Comparison of ENCODE assay signal across 11 cellular contexts in genomic region chr10:130686680-130687300, GRCh38.
DNase-seq lines count a peak whose midpoint lies in the region; ATAC-seq and TF ChIP-seq lines count a peak whose summit lies in the region.
"Had no signal": no experiment of that assay in that cellular context is flagged by ENCODE, and none has a peak within 500 bp of the region (broad histone marks: within the 10 kb centered on the region; RNA-seq: fewer than 3 reads in every experiment).

No MANE protein-coding gene starts in this region.

- H3K27ac ChIP-seq in adrenal gland (no peak overlapping the region), mesendoderm (ENCODE audit: low read depth, low read length) (no peak overlapping the region)
- H3K27ac ChIP-seq in CD8-positive, alpha-beta memory T cell (ENCODE audit: low read depth, low read length): no peak overlapping the region
- H3K27ac ChIP-seq: spleen had no signal

- TF ChIP-seq CTCF in adrenal gland (IDR thresholded peaks at IDR 0.05): peak; percentile 23 to 62 (median 56)

- no peak overlapping the region for H3K23ac ChIP-seq in mesendoderm (ENCODE audit: low read length)

- peaks cover 0 to 10% (median 6%) of the 10 kb centered on the region in 5 donors for H3K9me3 Mint-ChIP-seq in CD8-positive, alpha-beta memory T cell

- H2BK120ac ChIP-seq in mesendoderm (ENCODE audit: low read depth, low read length): no peak overlapping the region

- H3K79me1 ChIP-seq in mesendoderm (ENCODE audit: low read length): no peaks in the 10 kb centered on the region

- peak; percentile 11 for DNase-seq in DMS153 (lab: John Stamatoyannopoulos, UW)
- DNase-seq in M059J (ENCODE audit: low read depth): peak; percentile 2
- DNase-seq in adrenal gland: peak in 6 of 7 donors; percentile 18 to 66 (median 32)
- peak; percentile 80 for DNase-seq in mesendoderm
- no peak for DNase-seq in activated CD4-positive, alpha-beta T cell treated with anti-CD3 and anti-CD28 coated beads, Interleukin-2, amount 50 U/mL, for 4 hours
- DNase-seq in CD8-positive, alpha-beta memory T cell: no peak
- DNase-seq: Right ventricle myocardium superior, spleen had no signal

- H3K4me3 Mint-ChIP-seq in CD8-positive, alpha-beta memory T cell: no peak overlapping the region
- H3K4me3 Mint-ChIP-seq: stimulated activated naive CD8-positive, alpha-beta T cell treated with anti-CD3 and anti-CD28 coated beads, Interleukin-15, Interleukin-2, amounts not matched to agents 100 ng/mL and 50 ng/mL, for 24 hours had no signal

- no peaks in the 10 kb centered on the region for H3K27me3 Mint-ChIP-seq in CD8-positive, alpha-beta memory T cell
- H3K27me3 Mint-ChIP-seq: stimulated activated naive CD8-positive, alpha-beta T cell treated with anti-CD3 and anti-CD28 coated beads, Interleukin-15, Interleukin-2, amounts not matched to agents 100 ng/mL and 50 ng/mL, for 24 hours had no signal

- H3K27me3 ChIP-seq in adrenal gland (no peaks in the 10 kb centered on the region), mesendoderm (ENCODE audit: insufficient read depth, low read length, poor library complexity) (no peaks in the 10 kb centered on the region)
- H3K27me3 ChIP-seq in CD8-positive, alpha-beta memory T cell (ENCODE audit: insufficient read depth, low read length, poor library complexity, severe bottlenecking): no peaks in the 10 kb centered on the region
- H3K27me3 ChIP-seq: spleen had no signal

- no peak overlapping the region for H3K56ac ChIP-seq in mesendoderm (ENCODE audit: low read length)

- H3K4me3 ChIP-seq in adrenal gland (no peak overlapping the region), mesendoderm (ENCODE audit: low read length) (no peak overlapping the region)
- H3K4me3 ChIP-seq in CD8-positive, alpha-beta memory T cell (ENCODE audit: low read length): no peak overlapping the region
- H3K4me3 ChIP-seq: spleen had no signal

- no peak overlapping the region for H3K4ac ChIP-seq in mesendoderm (ENCODE audit: low read depth, low read length)

- H2BK15ac ChIP-seq in mesendoderm (replicated peaks; ENCODE audit: low read depth): no peak overlapping the region

- no peak overlapping the region for H3K9ac ChIP-seq in mesendoderm (ENCODE audit: low read length)

- H3K36me3 ChIP-seq in adrenal gland (replicated peaks in 1 of 2) (no peaks in the 10 kb centered on the region), mesendoderm (ENCODE audit: control insufficient read depth, insufficient read depth, low read length) (no peaks in the 10 kb centered on the region)
- H3K36me3 ChIP-seq in CD8-positive, alpha-beta memory T cell (ENCODE audit: insufficient read depth, low read length): no peaks in the 10 kb centered on the region
- H3K36me3 ChIP-seq: spleen had no signal

- CTCF ChIA-PET in CD8-positive, alpha-beta memory T cell (lab: Charles Lee): no interaction called here

- H2AK5ac ChIP-seq in mesendoderm (ENCODE audit: low read length): no peak overlapping the region

- H3K79me2 ChIP-seq in mesendoderm (ENCODE audit: control insufficient read depth, insufficient read depth, low read length): no peaks in the 10 kb centered on the region

- WGBS in adrenal gland, 4 donors: 20 to 37% (median 28%) methylated on average over 6 of the region's 6 CpGs
- WGBS in mesendoderm (ENCODE audit: extremely low coverage, insufficient coverage, low lambda C conversion rate): no CpG with 5 or more reads among the region's 6 CpGs

- no peaks in the 10 kb centered on the region for H3K4me1 Mint-ChIP-seq in CD8-positive, alpha-beta memory T cell

- H3K27ac Mint-ChIP-seq in CD8-positive, alpha-beta memory T cell: no peak overlapping the region
- H3K27ac Mint-ChIP-seq: stimulated activated naive CD8-positive, alpha-beta T cell treated with anti-CD3 and anti-CD28 coated beads, Interleukin-15, Interleukin-2, amounts not matched to agents 100 ng/mL and 50 ng/mL, for 24 hours had no signal

- H4K5ac ChIP-seq in mesendoderm (ENCODE audit: low read length): no peak overlapping the region

- TF ChIP-seq POLR2A in adrenal gland (IDR thresholded peaks at IDR 0.05): no peak

- ATAC-seq in GM21737 (IDR thresholded peaks at IDR 0.05; ENCODE audit: unreplicated experiment) (no peak), GM19023 (IDR thresholded peaks at IDR 0.05; ENCODE audit: unreplicated experiment) (no peak)

- H3K36me3 Mint-ChIP-seq in CD8-positive, alpha-beta memory T cell: no peaks in the 10 kb centered on the region

- H3K4me1 ChIP-seq in adrenal gland (replicated peaks in 1 of 2): no peaks in the 10 kb centered on the region
- H3K4me1 ChIP-seq in mesendoderm (ENCODE audit: control insufficient read depth, low read depth, low read length): no peaks in the 10 kb centered on the region
- no peaks in the 10 kb centered on the region for H3K4me1 ChIP-seq in CD8-positive, alpha-beta memory T cell (ENCODE audit: insufficient read depth, low read length)

- no peak overlapping the region for H4K8ac ChIP-seq in mesendoderm (ENCODE audit: low read depth, low read length)

- H3K9me3 ChIP-seq in adrenal gland (replicated peaks in 1 of 3): no peaks in the 10 kb centered on the region
- no peaks in the 10 kb centered on the region for H3K9me3 ChIP-seq in CD8-positive, alpha-beta memory T cell (ENCODE audit: low read length)

- H3K18ac ChIP-seq in mesendoderm (ENCODE audit: low read length): no peak overlapping the region

- no peak overlapping the region for H3K4me2 ChIP-seq in mesendoderm (ENCODE audit: low read length)

- POLR2A ChIA-PET in CD8-positive, alpha-beta memory T cell (lab: Charles Lee): no interaction called here

- intact Hi-C loops in adrenal gland (cut with DNase I): loop anchor here in 1 of 2 donors (10.0 kb wide), 1 partner anchor 1098 kb away; no protein-coding TSS in a partner anchor

- H2BK5ac ChIP-seq in mesendoderm (ENCODE audit: low read length): no peak overlapping the region

Comparison
In these comparisons a context has a peak if more than half of its experiments do, and no peak if none do; other contexts are left out.
1. DNase-seq: peak in DMS153 (single experiment), M059J (single experiment), adrenal gland (6 of 7) and mesendoderm (single experiment); none in activated CD4-positive, alpha-beta T cell treated with anti-CD3 and anti-CD28 coated beads, Interleukin-2, amount 50 U/mL, for 4 hours (0 of 2) and CD8-positive, alpha-beta memory T cell (0 of 5).